Comparison of ENCODE assay signal across 1 cellular context in the genomic region with DNA sequence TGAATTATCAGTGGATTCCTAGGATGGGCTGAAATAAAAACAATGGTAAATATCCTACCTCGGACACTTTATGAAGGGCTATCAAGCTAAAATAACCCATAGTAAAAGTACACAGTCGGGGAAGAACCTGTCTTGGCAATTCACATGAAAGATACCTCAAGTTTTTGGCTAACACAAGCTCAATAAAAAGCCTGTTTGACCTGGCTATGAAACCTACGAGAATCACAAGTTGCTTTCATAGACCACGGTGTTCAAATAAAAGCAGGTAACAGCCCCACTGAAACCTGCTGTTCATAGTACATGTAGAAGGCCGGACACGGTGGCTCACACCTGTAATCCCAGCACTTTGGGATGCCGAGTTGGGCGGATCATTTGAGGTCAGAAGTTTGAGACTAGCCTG.
TF ChIP-seq lines count a peak whose summit lies in the region.

No MANE protein-coding gene starts in this region.

TF ChIP-seq in endothelial cell of umbilical vein, 7 proteins besides CTCF, POLR2A, EP300 and RAD21 (continued from another document):
- TF ChIP-seq GATA2 (IDR thresholded peaks at IDR 0.05; ENCODE audit: insufficient read depth, insufficient read length, low read depth, low read length) (no peak), EZH2 (IDR thresholded peaks at IDR 0.05; ENCODE audit: borderline replicate concordance, low read depth, low read length, severe bottlenecking) (no peak), MYC (IDR thresholded peaks at IDR 0.05; ENCODE audit: low read depth, low read length) (no peak)
- TF ChIP-seq, protein P1, sequence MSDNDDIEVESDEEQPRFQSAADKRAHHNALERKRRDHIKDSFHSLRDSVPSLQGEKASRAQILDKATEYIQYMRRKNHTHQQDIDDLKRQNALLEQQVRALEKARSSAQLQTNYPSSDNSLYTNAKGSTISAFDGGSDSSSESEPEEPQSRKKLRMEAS (IDR thresholded peaks at IDR 0.05; ENCODE audit: insufficient read depth, insufficient read length), result no peak
